Comparison of ENCODE assay signal across 9 cellular contexts in genomic region chr6:41637179-41638001, GRCh38. TPM values are rescaled to one million over a fixed set of nuclear protein-coding genes. Genes with fewer than 3 reads are reported as not detected.
DNase-seq lines count a peak whose midpoint lies in the region; ATAC-seq and TF ChIP-seq lines count a peak whose summit lies in the region.
"Had no signal": no experiment of that assay in that cellular context is flagged by ENCODE, and none has a peak within 500 bp of the region (broad histone marks: within the 10 kb centered on the region; RNA-seq: fewer than 3 reads in every experiment).

No MANE protein-coding gene starts in this region.

- no peaks in the 10 kb centered on the region for H3K9me3 ChIP-seq in muscle layer of duodenum (ENCODE audit: control insufficient read depth in 1 of 2, low read length in 2 of 2)
- H3K9me3 ChIP-seq in uterus = no peaks in the 10 kb centered on the region

- H3K36me3 Mint-ChIP-seq in activated naive CD4-positive, alpha-beta T cell treated with anti-CD3 and anti-CD28 coated beads, Interleukin-2, amount 50 U/mL, for 24 hours = no peaks in the 10 kb centered on the region
- H3K36me3 Mint-ChIP-seq in activated naive CD4-positive, alpha-beta T cell treated with anti-CD3 and anti-CD28 coated beads, Interleukin-2, amount 50 U/mL, for 72 hours = no peaks in the 10 kb centered on the region
- H3K36me3 Mint-ChIP-seq in effector memory CD8-positive, alpha-beta T cell (ENCODE audit: insufficient read depth) = peaks cover 3% of the 10 kb centered on the region

- H3K4me1 ChIP-seq in muscle layer of duodenum (ENCODE audit: control insufficient read depth in 1 of 2, insufficient read depth in 2 of 2, low read length in 2 of 2) (peaks cover 0 to 31% of the 10 kb centered on the region in 2 donors), uterus (peaks cover 0 to 6% of the 10 kb centered on the region in 2 donors)

- H3K4me1 Mint-ChIP-seq in activated naive CD4-positive, alpha-beta T cell treated with anti-CD3 and anti-CD28 coated beads, Interleukin-2, amount 50 U/mL, for 24 hours = peaks cover 11% of the 10 kb centered on the region
- H3K4me1 Mint-ChIP-seq in effector memory CD8-positive, alpha-beta T cell (ENCODE audit: low read depth in 2 of 2) = peaks cover 0 to 14% of the 10 kb centered on the region in 2 donors

- TF ChIP-seq CTCF in uterus (IDR thresholded peaks at IDR 0.05) = no peak

- no peak for TF ChIP-seq POLR2A in uterus (IDR thresholded peaks at IDR 0.05)

- intact Hi-C loops in uterus (cut with DNase I; ENCODE audit: low total_unique reads) = no loop called here

- peak overlapping the region; percentile 78 for H3K4me3 Mint-ChIP-seq in activated naive CD4-positive, alpha-beta T cell treated with anti-CD3 and anti-CD28 coated beads, Interleukin-2, amount 50 U/mL, for 24 hours
- H3K4me3 Mint-ChIP-seq in effector memory CD8-positive, alpha-beta T cell = peak overlapping the region; percentile 72 to 73

- H3K36me3 ChIP-seq in muscle layer of duodenum (ENCODE audit: control insufficient read depth in 1 of 2, insufficient read depth in 2 of 2, low read length in 2 of 2) (no peaks in the 10 kb centered on the region), uterus (no peaks in the 10 kb centered on the region)

- H3K27ac Mint-ChIP-seq in activated naive CD4-positive, alpha-beta T cell treated with anti-CD3 and anti-CD28 coated beads, Interleukin-2, amount 50 U/mL, for 24 hours = no peak overlapping the region
- peak overlapping the region in 1 of 2 donors; percentile 79 for H3K27ac Mint-ChIP-seq in activated naive CD4-positive, alpha-beta T cell treated with anti-CD3 and anti-CD28 coated beads, Interleukin-2, amount 50 U/mL, for 72 hours
- no peak overlapping the region for H3K27ac Mint-ChIP-seq in effector memory CD8-positive, alpha-beta T cell

- no peak for ATAC-seq in activated naive CD4-positive, alpha-beta T cell treated with anti-CD3 and anti-CD28 coated beads, Interleukin-2, amount 50 U/mL, for 72 hours
- ATAC-seq in effector memory CD8-positive, alpha-beta T cell (replicated peaks) = no peak
- ATAC-seq in HG02588 (IDR thresholded peaks at IDR 0.05; ENCODE audit: unreplicated experiment) = no peak

- DNase-seq in activated naive CD4-positive, alpha-beta T cell treated with anti-CD3 and anti-CD28 coated beads, Interleukin-2, amount 50 U/mL, for 72 hours (ENCODE audit: low spot score in 2 of 2) = no peak
- no peak for DNase-seq in effector memory CD8-positive, alpha-beta T cell
- DNase-seq in uterus = no peak
- DNase-seq in inferior parietal cortex (ENCODE audit: extremely low spot score) = no peak
- no peak for DNase-seq in glomerular visceral epithelial cell (ENCODE audit: extremely low spot score)
- DNase-seq: NCI-H510A had no signal

- no peaks in the 10 kb centered on the region for H3K9me3 Mint-ChIP-seq in activated naive CD4-positive, alpha-beta T cell treated with anti-CD3 and anti-CD28 coated beads, Interleukin-2, amount 50 U/mL, for 24 hours
- no peaks in the 10 kb centered on the region for H3K9me3 Mint-ChIP-seq in activated naive CD4-positive, alpha-beta T cell treated with anti-CD3 and anti-CD28 coated beads, Interleukin-2, amount 50 U/mL, for 72 hours
- H3K9me3 Mint-ChIP-seq in effector memory CD8-positive, alpha-beta T cell = no peaks in the 10 kb centered on the region

- H3K27ac ChIP-seq in muscle layer of duodenum (ENCODE audit: low read length) = no peak overlapping the region
- no peak overlapping the region for H3K27ac ChIP-seq in uterus

- peaks cover 14% of the 10 kb centered on the region for H3K27me3 ChIP-seq in muscle layer of duodenum (ENCODE audit: low read depth, low read length)
- H3K27me3 ChIP-seq in uterus = no peaks in the 10 kb centered on the region

- H3K4me3 ChIP-seq in muscle layer of duodenum (ENCODE audit: low read depth in 1 of 2, low read length in 2 of 2) (peak overlapping the region; percentile 42 to 70), uterus (peak overlapping the region; percentile 7 to 43)

- H3K27me3 Mint-ChIP-seq in activated naive CD4-positive, alpha-beta T cell treated with anti-CD3 and anti-CD28 coated beads, Interleukin-2, amount 50 U/mL, for 24 hours = peaks cover 35% of the 10 kb centered on the region
- peaks cover 59 to 89% of the 10 kb centered on the region in 2 donors for H3K27me3 Mint-ChIP-seq in effector memory CD8-positive, alpha-beta T cell

RNA-seq across cellular contexts. Expression of gene MDFI, which starts 0.9 kb away (rescaled TPM):
- not detected for total RNA-seq in activated naive CD4-positive, alpha-beta T cell treated with anti-CD3 and anti-CD28 coated beads, Interleukin-2, amount 50 U/mL, for 72 hours
- 10 to 100 TPM; 14.4 to 80.0 (median 23.4) TPM for total RNA-seq in uterus

Comparison
In these comparisons a context has a peak if more than half of its experiments do, and no peak if none do; other contexts are left out.
1. RNA of gene MDFI, which starts 0.9 kb away (total RNA-seq): 14.4 to 80.0 TPM in uterus; not detected in activated naive CD4-positive, alpha-beta T cell treated with anti-CD3 and anti-CD28 coated beads, Interleukin-2, amount 50 U/mL, for 72 hours; every median in the first group is over 10 times any median in the second.